Comparison of ENCODE assay signal across 10 cellular contexts in genomic region chr7:128737867-128738390, GRCh38. TPM values are rescaled to one million over a fixed set of nuclear protein-coding genes. Genes with fewer than 3 reads are reported as not detected.
DNase-seq lines count a peak whose midpoint lies in the region; ATAC-seq, FAIRE-seq and TF ChIP-seq lines count a peak whose summit lies in the region.
"Had no signal": no experiment of that assay in that cellular context is flagged by ENCODE, and none has a peak within 500 bp of the region (broad histone marks: within the 10 kb centered on the region; RNA-seq: fewer than 3 reads in every experiment).

No MANE protein-coding gene starts in this region.

- H3K9me2 ChIP-seq in DOHH2 (replicated peaks; ENCODE audit: control insufficient read depth, low read length): no peaks in the 10 kb centered on the region
- H3K9me2 ChIP-seq in OCI-LY7 (ENCODE audit: insufficient read depth, low read length): no peaks in the 10 kb centered on the region

- intact Hi-C loops in OCI-LY7 (cut with micrococcal nuclease; ENCODE audit: unreplicated experiment) (no loop called here), pancreas (cut with DNase I) (no loop called here)

- H3K4me3 ChIP-seq in DOHH2 (ENCODE audit: low read length): no peak overlapping the region
- H3K4me3 ChIP-seq in OCI-LY7 (ENCODE audit: low read depth, low read length, poor library complexity, severe bottlenecking): no peak overlapping the region
- peak overlapping the region; percentile 98 for H3K4me3 ChIP-seq in endodermal cell (ENCODE audit: low read length)
- no peak overlapping the region for H3K4me3 ChIP-seq in pancreas

- H3F3A ChIP-seq in DOHH2 (ENCODE audit: control insufficient read depth, insufficient read depth): 0 out of 2 replicates have a peak, but pooled peaks cover 5% of the 10 kb centered on the region

- H3K36me3 ChIP-seq in DOHH2 (ENCODE audit: control insufficient read depth, low read length) (peaks cover 23% of the 10 kb centered on the region), OCI-LY7 (ENCODE audit: insufficient read depth, low read length) (peaks cover 11% of the 10 kb centered on the region; the same call in 1 of the 2 replicates), endodermal cell (ENCODE audit: control insufficient read depth, insufficient read depth, low read length) (no peaks in the 10 kb centered on the region), pancreas (no peaks in the 10 kb centered on the region)

- H3K9me3 Mint-ChIP-seq in endodermal cell (no peaks in the 10 kb centered on the region), progenitor cell of endocrine pancreas (ENCODE audit: low read depth) (no peaks in the 10 kb centered on the region)

- no peak overlapping the region for H3K27ac ChIP-seq in DOHH2 (ENCODE audit: low read depth, low read length)
- H3K27ac ChIP-seq in OCI-LY7 (ENCODE audit: low read depth, low read length, poor library complexity, severe bottlenecking): no peak overlapping the region
- no peak overlapping the region for H3K27ac ChIP-seq in endodermal cell (ENCODE audit: low read depth, low read length)
- H3K27ac ChIP-seq in pancreas: no peak overlapping the region

- H3K27ac Mint-ChIP-seq in endodermal cell: no peak overlapping the region
- no peak overlapping the region for H3K27ac Mint-ChIP-seq in progenitor cell of endocrine pancreas

- H3K9me3 ChIP-seq in DOHH2 (ENCODE audit: control insufficient read depth, insufficient read depth, low read length) (no peaks in the 10 kb centered on the region), OCI-LY7 (ENCODE audit: low read length) (no peaks in the 10 kb centered on the region), endodermal cell (ENCODE audit: control insufficient read depth, low read length) (no peaks in the 10 kb centered on the region), pancreas (no peaks in the 10 kb centered on the region)

- H3K4me1 Mint-ChIP-seq in endodermal cell (peaks cover 19% of the 10 kb centered on the region), progenitor cell of endocrine pancreas (ENCODE audit: low read depth) (peaks cover 12% of the 10 kb centered on the region)

- DNase-seq in OCI-LY7 (ENCODE audit: low spot score) (no peak), endodermal cell (no peak), progenitor cell of endocrine pancreas (ENCODE audit: low spot score, unreplicated experiment) (no peak), SIG-M5 treated with dmso at 0.1 percent for 504 hours (lab: John Stamatoyannopoulos, UW; ENCODE audit: unreplicated experiment) (no peak), pancreas (no peak)
- DNase-seq: effector CD8-positive, alpha-beta T cell; NCI-H526 had no signal

- H3K27me3 Mint-ChIP-seq in endodermal cell (ENCODE audit: insufficient read depth) (peaks cover 8% of the 10 kb centered on the region), progenitor cell of endocrine pancreas (peaks cover 8% of the 10 kb centered on the region)

- peak overlapping the region; percentile 73; the same call in 1 of the 2 replicates for H2AFZ ChIP-seq in OCI-LY7 (ENCODE audit: low read length)

- no peak for FAIRE-seq in pancreas (lab: Jason Lieb, UNC)

- no peak for ATAC-seq in pancreas
- ATAC-seq in HG02759 (IDR thresholded peaks at IDR 0.05; ENCODE audit: unreplicated experiment): no peak
- ATAC-seq in GM18520 (IDR thresholded peaks at IDR 0.05; ENCODE audit: unreplicated experiment): no peak

- TF ChIP-seq CTCF in DOHH2 (IDR thresholded peaks at IDR 0.05; ENCODE audit: low read depth, low read length, poor library complexity, severe bottlenecking): no peak
- no peak for TF ChIP-seq CTCF in OCI-LY7 (conservative IDR thresholded peaks at IDR 0.05; ENCODE audit: low read length)
- no peak for TF ChIP-seq CTCF in endodermal cell (conservative IDR thresholded peaks at IDR 0.05)
- TF ChIP-seq CTCF in progenitor cell of endocrine pancreas (IDR thresholded peaks at IDR 0.05; ENCODE audit: unreplicated experiment): no peak
- TF ChIP-seq CTCF in pancreas (IDR thresholded peaks at IDR 0.05): no peak

- CTCF ChIA-PET in OCI-LY7 (lab: Charles Lee; ENCODE audit: unreplicated experiment): interaction anchor here (0.9 kb wide), 1 partner anchor 19 kb away, joined by 5 read pairs; no protein-coding TSS in a partner anchor

- H3K4me3 Mint-ChIP-seq in endodermal cell (no peak overlapping the region), progenitor cell of endocrine pancreas (ENCODE audit: low read depth) (peak overlapping the region; percentile 91)

- peak overlapping the region; percentile 97 for H3K9ac ChIP-seq in endodermal cell (ENCODE audit: extremely low read depth, low read length, poor library complexity, severe bottlenecking)

- POLR2A ChIA-PET in OCI-LY7 (lab: Charles Lee): interaction anchor here (0.6 to 4.8 kb wide), 17 partner anchors 8 to 517 kb away, joined by 3 to 17 read pairs (median 4); partner anchors contain the start of gene ATP6V1F

- BruUV-seq in OCI-LY7 (replicated peaks; lab: Mats Ljungman, UMichigan): no TSS peak

- H3K36me3 Mint-ChIP-seq in endodermal cell (ENCODE audit: low read depth): no peaks in the 10 kb centered on the region
- no peaks in the 10 kb centered on the region for H3K36me3 Mint-ChIP-seq in progenitor cell of endocrine pancreas (ENCODE audit: insufficient read depth)

- H3K79me2 ChIP-seq in DOHH2 (ENCODE audit: control insufficient read depth, low read length) (peaks cover 42% of the 10 kb centered on the region), OCI-LY7 (ENCODE audit: insufficient read depth, low read depth, low read length) (peaks cover 36% of the 10 kb centered on the region)

- H3K4me2 ChIP-seq in DOHH2 (ENCODE audit: low read length) (peak overlapping the region; percentile 91), OCI-LY7 (ENCODE audit: low read length) (peak overlapping the region; percentile 89; the same call in 1 of the 2 replicates)

- H3K27me3 ChIP-seq in DOHH2 (ENCODE audit: control insufficient read depth, low read length) (no peaks in the 10 kb centered on the region), endodermal cell (ENCODE audit: control insufficient read depth, insufficient read depth, low read length, poor library complexity, severe bottlenecking) (no peaks in the 10 kb centered on the region), pancreas (no peaks in the 10 kb centered on the region)

- WGBS in endodermal cell (ENCODE audit: insufficient coverage in 1 of 2, insufficient read length in 1 of 2), 2 experiments: 36 to 50% methylated on average over 1 of the region's 1 CpG
- WGBS in pancreas, 2 donors: 37 to 43% methylated on average over 1 of the region's 1 CpG

- peaks cover 20% of the 10 kb centered on the region for H4K20me1 ChIP-seq in DOHH2 (ENCODE audit: control insufficient read depth, insufficient read depth, low read depth, low read length)
- peaks cover 25% of the 10 kb centered on the region for H4K20me1 ChIP-seq in OCI-LY7 (ENCODE audit: insufficient read depth, low read length)

- H3K4me1 ChIP-seq in DOHH2 (ENCODE audit: control insufficient read depth, low read length): peaks cover 54% of the 10 kb centered on the region
- peaks cover 25% of the 10 kb centered on the region for H3K4me1 ChIP-seq in OCI-LY7 (ENCODE audit: insufficient read depth, low read length, poor library complexity, severe bottlenecking)
- peaks cover 4% of the 10 kb centered on the region for H3K4me1 ChIP-seq in endodermal cell (ENCODE audit: control insufficient read depth, insufficient read depth, low read length)
- peaks cover 10 to 21% (median 12%) of the 10 kb centered on the region in 3 donors for H3K4me1 ChIP-seq in pancreas

RNA-seq across cellular contexts. Expression of gene CALU, which starts 1.2 kb away (rescaled TPM):
- 45.6 and 61.3 TPM in 2 replicates for total RNA-seq in OCI-LY7 (2014; rRNA removed; shearing (Covaris generic))
- total RNA-seq in OCI-LY7 (2022) (52.8 and 57.7 TPM in 2 replicates), endodermal cell (100 to 1,000 TPM; 160 to 186 TPM), progenitor cell of endocrine pancreas (107 and 111 TPM in 2 replicates), pancreas (10 to 100 TPM; 15.0 to 46.0 (median 30.4) TPM)
- polyA plus RNA-seq in endodermal cell (2013, experiment 1 of 2): 189 TPM
- polyA plus RNA-seq in endodermal cell (2013, experiment 2 of 2): 189 TPM
- polyA plus RNA-seq in pancreas: 10 to 100 TPM in 1 of 2 donors, 1 to 10 TPM in 1; 8.7 to 15.4 TPM

RNA-seq across cellular contexts. Expression of gene OPN1SW, which starts 37.7 kb away (rescaled TPM):
- not detected in 2 replicates for total RNA-seq in OCI-LY7 (2014; rRNA removed; shearing (Covaris generic))
- total RNA-seq in OCI-LY7 (2022) (not detected in 2 replicates), endodermal cell (not detected), progenitor cell of endocrine pancreas (not detected in 2 replicates), pancreas (not detected)
- polyA plus RNA-seq in endodermal cell (2013, experiment 1 of 2): not detected
- 0.25 TPM for polyA plus RNA-seq in endodermal cell (2013, experiment 2 of 2)
- not detected for polyA plus RNA-seq in pancreas

RNA-seq across cellular contexts. Expression of gene CCDC136, which starts 53.8 kb away (rescaled TPM):
- total RNA-seq in OCI-LY7 (2014; rRNA removed; shearing (Covaris generic)): 11.0 and 11.7 TPM in 2 replicates
- total RNA-seq in OCI-LY7 (2022) (33.5 and 38.7 TPM in 2 replicates), endodermal cell (10 to 100 TPM; 46.0 to 51.2 TPM), progenitor cell of endocrine pancreas (66.3 and 74.2 TPM in 2 replicates), pancreas (1 to 10 TPM in 2 of 6 donors, under 1 TPM in 4; 0.66 to 2.4 (median 0.88) TPM)
- 53.3 TPM for polyA plus RNA-seq in endodermal cell (2013, experiment 1 of 2)
- 41.1 TPM for polyA plus RNA-seq in endodermal cell (2013, experiment 2 of 2)
- 1 to 10 TPM; 1.7 to 2.9 TPM for polyA plus RNA-seq in pancreas
